ENCODE assay signal across 8 cellular contexts in genomic region chr2:174778479-174778962, GRCh38. TPM values are rescaled to one million over a fixed set of nuclear protein-coding genes. Genes with fewer than 3 reads are reported as not detected.
A peak's percentile ranks its signal among the peaks of the same experiment; 100 is the strongest.
DNase-seq lines count a peak whose midpoint lies in the region; ATAC-seq and TF ChIP-seq lines count a peak whose summit lies in the region.

No MANE protein-coding gene starts in this region.

- DNase-seq in ELR (ENCODE audit: low read depth) (peak; percentile 90), chondrocyte (ENCODE audit: low spot score) (no peak), natural killer cell (peak; percentile 50), stromal cell of bone marrow (ENCODE audit: low read depth) (peak; percentile 95), NCI-H2227 (lab: John Stamatoyannopoulos, UW; ENCODE audit: unreplicated experiment) (no peak), kidney glomerular epithelial cell (lab: John Stamatoyannopoulos, UW) (no peak)
- DNase-seq in activated CD4-positive, alpha-beta T cell treated with anti-CD3 and anti-CD28 coated beads for 48 hours: peak; percentile 77

- H3K9me3 Mint-ChIP-seq in chondrocyte (ENCODE audit: low read depth): no peaks in the 10 kb centered on the region
- H3K9me3 Mint-ChIP-seq in natural killer cell: no peaks in the 10 kb centered on the region

- ATAC-seq in HG03460 (IDR thresholded peaks at IDR 0.05; ENCODE audit: unreplicated experiment): peak; percentile 59
- ATAC-seq in natural killer cell: peak; percentile 85 to 89 (median 88)

- no peaks in the 10 kb centered on the region for H3K27me3 Mint-ChIP-seq in chondrocyte (ENCODE audit: low read depth)
- H3K27me3 Mint-ChIP-seq in natural killer cell (ENCODE audit: low read depth in 2 of 2): no peaks in the 10 kb centered on the region

- H3K36me3 Mint-ChIP-seq in chondrocyte (ENCODE audit: low read depth) (no peaks in the 10 kb centered on the region), natural killer cell (no peaks in the 10 kb centered on the region)

- H3K27ac Mint-ChIP-seq in chondrocyte (ENCODE audit: unreplicated experiment) (peak overlapping the region; percentile 85), natural killer cell (peak overlapping the region; percentile 39 to 85)

- H3K4me1 Mint-ChIP-seq in chondrocyte (ENCODE audit: low read depth): peaks cover 77% of the 10 kb centered on the region
- H3K4me1 Mint-ChIP-seq in natural killer cell: peaks cover 13 to 22% of the 10 kb centered on the region in 2 donors

- intact Hi-C loops in natural killer cell (cut with micrococcal nuclease): no loop called here

- H3K4me3 Mint-ChIP-seq in chondrocyte (ENCODE audit: unreplicated experiment) (no peak overlapping the region), natural killer cell (peak overlapping the region; percentile 7)

- no peak for TF ChIP-seq CTCF in chondrocyte (IDR thresholded peaks at IDR 0.05)
- no peak for TF ChIP-seq CTCF in natural killer cell (IDR thresholded peaks at IDR 0.05)

RNA-seq across cellular contexts. Expression of gene CHRNA1, which starts 14.2 kb away (rescaled TPM):
- total RNA-seq in chondrocyte (0.30 to 1.3 TPM (median 0.38 TPM) in 3 replicates), natural killer cell (under 1 TPM in 1 of 3 donors, not detected in 2; 0.23 TPM)

Comparison
In these comparisons a context has a peak if more than half of its experiments do, and no peak if none do; other contexts are left out.
1. DNase-seq: peak in ELR (single experiment), activated CD4-positive, alpha-beta T cell treated with anti-CD3 and anti-CD28 coated beads for 48 hours (single experiment), natural killer cell (single experiment) and stromal cell of bone marrow (single experiment); none in chondrocyte (single experiment), NCI-H2227 (single experiment) and kidney glomerular epithelial cell (single experiment).